20 cellular contexts compared by ENCODE assay signal in genomic region chr22:35132568-35132967, GRCh38.
A peak's percentile ranks its signal among the peaks of the same experiment; 100 is the strongest.
DNase-seq lines count a peak whose midpoint lies in the region; ATAC-seq, FAIRE-seq and TF ChIP-seq lines count a peak whose summit lies in the region.
"Had no signal": no experiment of that assay in that cellular context is flagged by ENCODE, and none has a peak within 500 bp of the region (broad histone marks: within the 10 kb centered on the region; RNA-seq: fewer than 3 reads in every experiment).

No MANE protein-coding gene starts in this region.

- in situ Hi-C loops in HepG2 (cut with HindIII; ENCODE audit: extremely low pct_ligation_motif_present, low pct_unique_long_range_greater_than_20kb), result no loop called here
- in situ Hi-C loops in GM12878 (cut with MboI), result no loop called here

- SMC1A ChIA-PET in GM12878 (lab: Charles Lee; ENCODE audit: uncharacterized antibody, unreplicated experiment), result interaction anchor here (0.9 to 3.0 kb wide), 3 partner anchors 13 to 88 kb away, joined by 3 to 18 read pairs (median 4); no protein-coding TSS in a partner anchor

- H3K4me1 ChIP-seq in HepG2 (ENCODE audit: insufficient read depth, low read length) (no peaks in the 10 kb centered on the region), right lobe of liver (no peaks in the 10 kb centered on the region), GM12878 (ENCODE audit: control insufficient read depth, insufficient read depth, low read length) (peaks cover 79% of the 10 kb centered on the region), suprapubic skin (no peaks in the 10 kb centered on the region)
- H3K4me1 ChIP-seq: A549, BE2C had no signal

- no peak for TF ChIP-seq RAD21 in HepG2 (CRISPR knock-in tag; IDR thresholded peaks at IDR 0.05)
- TF ChIP-seq RAD21 in GM12878 (IDR thresholded peaks at IDR 0.05; ENCODE audit: insufficient read depth, low read depth, low read length), result no peak

- BruUV-seq in HepG2 (replicated peaks; lab: Mats Ljungman, UMichigan), result no TSS peak
- no TSS peak for BruUV-seq in GM12878 (replicated peaks; lab: Mats Ljungman, UMichigan)

- RAD21 ChIA-PET in GM12878 (lab: Charles Lee; ENCODE audit: unreplicated experiment), result interaction anchor here (0.8 to 1.8 kb wide), 2 partner anchors 18 to 1831 kb away, joined by 4 to 6 read pairs; no protein-coding TSS in a partner anchor

- H3K27me3 ChIP-seq in HepG2 (ENCODE audit: control insufficient read depth in 1 of 2, insufficient read depth in 2 of 2, low read length in 2 of 2) (no peaks in the 10 kb centered on the region; a peak in 1 of 5 replicates), right lobe of liver (no peaks in the 10 kb centered on the region), GM12878 (replicated peaks in 1 of 2; ENCODE audit: control insufficient read depth in 2 of 2, insufficient read depth in 2 of 2, low read length in 1 of 2) (no peaks in the 10 kb centered on the region), suprapubic skin (peaks cover 38% of the 10 kb centered on the region)
- H3K27me3 ChIP-seq: BE2C, BLaER1 had no signal

- intact Hi-C loops in HepG2 (cut with micrococcal nuclease; ENCODE audit: unreplicated experiment), result no loop called here
- intact Hi-C loops in right lobe of liver (cut with DNase I), result no loop called here
- intact Hi-C loops in GM12878 (cut with micrococcal nuclease; ENCODE audit: unreplicated experiment), result no loop called here

- no peaks in the 10 kb centered on the region for H3K36me3 ChIP-seq in HepG2 (replicated peaks in 1 of 2; ENCODE audit: control insufficient read depth in 1 of 2, insufficient read depth in 2 of 2, low read length in 2 of 2)
- no peaks in the 10 kb centered on the region for H3K36me3 ChIP-seq in right lobe of liver
- no peaks in the 10 kb centered on the region for H3K36me3 ChIP-seq in GM12878 (ENCODE audit: control insufficient read depth in 2 of 2, insufficient read depth in 2 of 2, low read length in 1 of 2)
- H3K36me3 ChIP-seq in suprapubic skin, result no peaks in the 10 kb centered on the region
- H3K36me3 ChIP-seq: BE2C, BLaER1 had no signal

- DNase-seq in HepG2 (ENCODE audit: low spot score), result no peak
- no peak for DNase-seq in right lobe of liver
- no peak for DNase-seq in GM12878 (ENCODE audit: low read depth, low spot score)
- no peak for DNase-seq in suprapubic skin (ENCODE audit: low spot score in 2 of 2)
- no peak for DNase-seq in hypothalamus (lab: John Stamatoyannopoulos, UW)
- DNase-seq: BE2C; C1 segment of cervical spinal cord; CD4-positive, alpha-beta memory T cell; CD4-positive, CD25-positive, alpha-beta regulatory T cell; CD8-positive, alpha-beta memory T cell; COR-L47; DMS 273 treated with DMSO at 0.1 percent for 48 hours; DMS53; DMS79; DND-41; EL; GDM1 had no signal

- TF ChIP-seq POLR2A in HepG2 (IDR thresholded peaks at IDR 0.05; ENCODE audit: insufficient read depth in 1 of 2, low read depth in 2 of 2, low read length in 2 of 2) (no peak), right lobe of liver (IDR thresholded peaks at IDR 0.05) (no peak), GM12878 (IDR thresholded peaks at IDR 0.05; ENCODE audit: low read depth, low read length) (no peak), suprapubic skin (IDR thresholded peaks at IDR 0.05) (no peak)

- no peak overlapping the region for H3K4me3 ChIP-seq in HepG2 (replicated peaks in 1 of 3; ENCODE audit: insufficient read depth in 1 of 3, low read depth in 2 of 3, low read length in 3 of 3)
- H3K4me3 ChIP-seq in right lobe of liver, result no peak overlapping the region
- no peak overlapping the region for H3K4me3 ChIP-seq in GM12878
- H3K4me3 ChIP-seq in suprapubic skin, result no peak overlapping the region
- H3K4me3 ChIP-seq: A549, BLaER1 had no signal

- 80% methylated on average over 2 of the region's 2 CpGs for WGBS in HepG2 (ENCODE audit: low lambda C conversion rate)
- WGBS in right lobe of liver (ENCODE audit: insufficient coverage, low coverage, low lambda C conversion rate, missing lambda C conversion rate), result 19% methylated on average over 2 of the region's 2 CpGs
- WGBS in GM12878 (ENCODE audit: insufficient coverage, insufficient replicate concordance, low lambda C conversion rate, missing lambda C conversion rate), result 100% methylated on average over 2 of the region's 2 CpGs
- 91% methylated on average over 2 of the region's 2 CpGs for WGBS in suprapubic skin

- TF ChIP-seq CTCF in HepG2 (CRISPR knock-in tag; IDR thresholded peaks at IDR 0.05), result no peak
- no peak for TF ChIP-seq CTCF in right lobe of liver (IDR thresholded peaks at IDR 0.05)
- TF ChIP-seq CTCF in GM12878 (IDR thresholded peaks at IDR 0.05 in 2 of 3, conservative IDR thresholded peaks at IDR 0.05 in 1 of 3; ENCODE audit: control insufficient read depth in 2 of 3, extremely low read depth in 1 of 3, insufficient read depth in 1 of 3, low read depth in 3 of 3, low read length in 3 of 3), result no peak
- no peak for TF ChIP-seq CTCF in suprapubic skin (IDR thresholded peaks at IDR 0.05)

- H4K20me1 ChIP-seq in HepG2 (ENCODE audit: insufficient read depth, low read length), result no peaks in the 10 kb centered on the region
- H4K20me1 ChIP-seq in GM12878 (ENCODE audit: control insufficient read depth, insufficient read depth), result no peaks in the 10 kb centered on the region
- H4K20me1 ChIP-seq: BLaER1 had no signal

- no peak overlapping the region for H3K27ac ChIP-seq in HepG2 (ENCODE audit: extremely low read length, insufficient read depth, low read length)
- H3K27ac ChIP-seq in right lobe of liver, result no peak overlapping the region
- 0 out of 2 replicates have a peak overlapping the region, but pooled peaks have one; percentile 8 for H3K27ac ChIP-seq in GM12878 (ENCODE audit: control insufficient read depth, insufficient read depth)
- no peak overlapping the region for H3K27ac ChIP-seq in suprapubic skin
- H3K27ac ChIP-seq: 22Rv1, A549, BLaER1 had no signal

- H2AFZ ChIP-seq in HepG2 (ENCODE audit: low read length) (no peak overlapping the region), GM12878 (ENCODE audit: control insufficient read depth, low read depth, low read length) (no peak overlapping the region)

- POLR2A ChIA-PET in HepG2 (lab: Yijun Ruan, JAX), result no interaction called here
- POLR2A ChIA-PET in GM12878 (lab: Charles Lee), result no interaction called here

- CTCF ChIA-PET in HepG2 (lab: Yijun Ruan, JAX; ENCODE audit: low intra/inter-chr PET ratio, low total read pairs), result no interaction called here
- CTCF ChIA-PET in GM12878 (lab: Yijun Ruan, JAX), result interaction anchor here (0.8 to 2.6 kb wide), 7 partner anchors 8 to 109 kb away, joined by 3 to 15 read pairs (median 5); no protein-coding TSS in a partner anchor

- no peak overlapping the region for H3K9ac ChIP-seq in HepG2 (ENCODE audit: insufficient read depth, low read depth, low read length)
- H3K9ac ChIP-seq in GM12878 (ENCODE audit: control insufficient read depth, insufficient read depth, low read length), result no peak overlapping the region
- H3K9ac ChIP-seq: BLaER1 had no signal

- no peaks in the 10 kb centered on the region for H3K9me3 ChIP-seq in HepG2 (ENCODE audit: low read length)
- H3K9me3 ChIP-seq in right lobe of liver, result no peaks in the 10 kb centered on the region
- H3K9me3 ChIP-seq in GM12878 (replicated peaks; ENCODE audit: control insufficient read depth, insufficient read depth, low read length), result peaks cover 9% of the 10 kb centered on the region
- no peaks in the 10 kb centered on the region for H3K9me3 ChIP-seq in suprapubic skin
- H3K9me3 ChIP-seq: A549, BE2C, BLaER1 had no signal

- no peak for TF ChIP-seq EP300 in HepG2 (IDR thresholded peaks at IDR 0.05; ENCODE audit: low read depth in 2 of 2, low read length in 2 of 2)
- no peak for TF ChIP-seq EP300 in HepG2 (CRISPR knock-in tag; IDR thresholded peaks at IDR 0.05; ENCODE audit: borderline replicate concordance)
- no peak for TF ChIP-seq EP300 in GM12878 (IDR thresholded peaks at IDR 0.05; ENCODE audit: borderline replicate concordance in 1 of 2, control insufficient read depth in 1 of 2, low read depth in 2 of 2, low read length in 2 of 2)
- TF ChIP-seq EP300 in suprapubic skin (IDR thresholded peaks at IDR 0.05), result no peak

- H3K4me2 ChIP-seq in HepG2 (ENCODE audit: low read depth, low read length) (no peak overlapping the region), GM12878 (ENCODE audit: control insufficient read depth, insufficient read depth) (no peak overlapping the region)
- H3K4me2 ChIP-seq: A549, BLaER1 had no signal

- H3K79me2 ChIP-seq in HepG2 (ENCODE audit: insufficient read depth, low read length) (no peaks in the 10 kb centered on the region), GM12878 (ENCODE audit: control insufficient read depth, insufficient read depth, low read length) (no peaks in the 10 kb centered on the region)

- ATAC-seq in HepG2 (no peak), right lobe of liver (no peak), GM12878 (no peak)
- ATAC-seq: A549 had no signal

- FAIRE-seq in HepG2 (lab: Jason Lieb, UNC), result no peak
- FAIRE-seq in GM12878 (lab: Jason Lieb, UNC), result no peak
- FAIRE-seq: A549 had no signal

TF ChIP-seq in HepG2, 621 proteins besides CTCF, POLR2A, EP300 and RAD21:
- TF ChIP-seq CBX1 (IDR thresholded peaks at IDR 0.05; ENCODE audit: low read depth) (no peak), ZNF629 (CRISPR knock-in tag; conservative IDR thresholded peaks at IDR 0.05) (peak; percentile 65)

TF ChIP-seq in GM12878, 131 proteins besides CTCF, POLR2A, EP300 and RAD21:
- TF ChIP-seq SPI1 (IDR thresholded peaks at IDR 0.05; ENCODE audit: borderline replicate concordance, insufficient read depth, low read depth, low read length), result no peak
- no peak for TF ChIP-seq TCF7 (IDR thresholded peaks at IDR 0.05; ENCODE audit: borderline replicate concordance)
- TF ChIP-seq KLF5 (IDR thresholded peaks at IDR 0.05; ENCODE audit: partially characterized antibody), result no peak
- no peak for TF ChIP-seq PAX8 (IDR thresholded peaks at IDR 0.05)
- TF ChIP-seq JUNB (IDR thresholded peaks at IDR 0.05), result no peak
- no peak for TF ChIP-seq ZNF274 (IDR thresholded peaks at IDR 0.05; ENCODE audit: insufficient read depth, insufficient read length)
- TF ChIP-seq SP1 (IDR thresholded peaks at IDR 0.05; ENCODE audit: low read depth, low read length), result no peak
- TF ChIP-seq RFX5 (IDR thresholded peaks at IDR 0.05; ENCODE audit: low read depth, low read length), result no peak
- no peak for TF ChIP-seq RB1 (IDR thresholded peaks at IDR 0.05; ENCODE audit: borderline replicate concordance)
